In the genomic region with DNA sequence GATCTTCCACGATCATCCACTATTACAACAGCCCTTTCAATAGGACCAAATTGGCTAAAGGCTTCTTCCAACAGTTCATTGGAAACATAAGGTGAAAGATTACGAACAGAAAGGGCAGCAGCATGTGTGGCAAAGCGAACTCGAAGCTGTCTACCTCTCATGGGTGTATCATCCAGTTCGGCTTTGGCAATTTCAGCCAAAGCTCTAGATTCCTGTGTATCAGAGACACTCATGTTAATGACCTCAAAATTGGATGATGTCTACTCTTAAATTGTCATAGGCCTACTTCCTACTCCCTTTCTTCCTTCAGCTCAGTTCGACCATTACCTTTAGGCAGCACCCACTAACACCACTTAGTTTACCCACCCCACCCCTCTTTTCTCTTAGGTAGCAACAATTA, we compare ENCODE assay signal across 9 cellular contexts. TPM values are rescaled to one million over a fixed set of nuclear protein-coding genes. Genes with fewer than 3 reads are reported as not detected.
A peak's percentile ranks its signal among the peaks of the same experiment; 100 is the strongest.
DNase-seq lines count a peak whose midpoint lies in the region; ATAC-seq, FAIRE-seq and TF ChIP-seq lines count a peak whose summit lies in the region.
"Had no signal": no experiment of that assay in that cellular context is flagged by ENCODE, and none has a peak within 500 bp of the region (broad histone marks: within the 10 kb centered on the region; RNA-seq: fewer than 3 reads in every experiment).

No MANE protein-coding gene starts in this region.

- intact Hi-C loops in sigmoid colon (cut with DNase I) = loop anchor here (5.0 kb wide), 2 partner anchors 77 to 158 kb away; a partner anchor contains a TSS

- H3K27me3 ChIP-seq in sigmoid colon = no peaks in the 10 kb centered on the region

- H3K4me1 ChIP-seq in sigmoid colon = peaks cover 0 to 61% (median 57%) of the 10 kb centered on the region in 4 donors

- no peak for TF ChIP-seq EP300 in sigmoid colon (IDR thresholded peaks at IDR 0.05)

- TF ChIP-seq POLR2A in GM12892 (IDR thresholded peaks at IDR 0.05; ENCODE audit: low read depth, low read length) (peak; percentile 54; the same call in 1 of the 2 replicates), sigmoid colon (IDR thresholded peaks at IDR 0.05) (no peak)

- peak overlapping the region; percentile 100 for H3K9ac ChIP-seq in SK-N-MC (ENCODE audit: insufficient read length)

- DNase-seq in GM12892 (ENCODE audit: insufficient read length) = no peak
- no peak for DNase-seq in SK-N-MC (ENCODE audit: low read depth, low spot score)
- DNase-seq in fibroblast of mammary gland (ENCODE audit: low read depth) = no peak
- DNase-seq in sigmoid colon = no peak
- no peak for DNase-seq in ecto neural progenitor cell (ENCODE audit: low spot score)
- no peak for DNase-seq in stimulated activated CD4-positive, alpha-beta T cell treated with anti-CD3 and anti-CD28 coated beads, Interleukin-15, amount 100 ng/mL, for 24 hours
- DNase-seq: anterior cingulate cortex had no signal

- FAIRE-seq in GM12892 (lab: Jason Lieb, UNC) = no peak

- no peaks in the 10 kb centered on the region for H3K9me3 ChIP-seq in SK-N-MC (ENCODE audit: low read depth, low read length)
- H3K9me3 ChIP-seq in sigmoid colon = no peaks in the 10 kb centered on the region

- TF ChIP-seq CTCF in fibroblast of mammary gland (conservative IDR thresholded peaks at IDR 0.05; ENCODE audit: control insufficient read depth, insufficient read depth, low read depth, low read length) (no peak), sigmoid colon (IDR thresholded peaks at IDR 0.05) (no peak)

- 2 to 9% methylated on average over 6 of the region's 6 CpGs for WGBS in sigmoid colon, 2 donors

- ATAC-seq in HG03442 (IDR thresholded peaks at IDR 0.05; ENCODE audit: unreplicated experiment) (no peak), HG03139 (IDR thresholded peaks at IDR 0.05; ENCODE audit: unreplicated experiment) (no peak)

- H3K27ac ChIP-seq in SK-N-MC (no peak overlapping the region), sigmoid colon (peak overlapping the region; percentile 98 to 100 (median 100))

- H3K4me3 ChIP-seq in SK-N-MC = peak overlapping the region; percentile 87
- peak overlapping the region; percentile 82 for H3K4me3 ChIP-seq in fibroblast of mammary gland (ENCODE audit: control insufficient read depth, low read depth, low read length)
- H3K4me3 ChIP-seq in sigmoid colon = peak overlapping the region; percentile 95 to 100 (median 97)

- H3K36me3 ChIP-seq in SK-N-MC (ENCODE audit: insufficient read depth, low read length) (peaks cover 61% of the 10 kb centered on the region), sigmoid colon (peaks cover 36 to 57% (median 43%) of the 10 kb centered on the region in 4 donors)

RNA-seq across cellular contexts. Expression of a gene that starts 2.2 kb away (rescaled TPM):
- polyA plus RNA-seq in GM12892 (2012; ENCODE audit: missing spikeins) = 233 TPM
- total RNA-seq in sigmoid colon = 100 to 1,000 TPM; 118 to 194 (median 153) TPM
- 100 to 1,000 TPM in 1 of 3 donors, 10 to 100 TPM in 2; 55.9 to 152 (median 56.4) TPM for polyA plus RNA-seq in sigmoid colon
